In the genomic region with DNA sequence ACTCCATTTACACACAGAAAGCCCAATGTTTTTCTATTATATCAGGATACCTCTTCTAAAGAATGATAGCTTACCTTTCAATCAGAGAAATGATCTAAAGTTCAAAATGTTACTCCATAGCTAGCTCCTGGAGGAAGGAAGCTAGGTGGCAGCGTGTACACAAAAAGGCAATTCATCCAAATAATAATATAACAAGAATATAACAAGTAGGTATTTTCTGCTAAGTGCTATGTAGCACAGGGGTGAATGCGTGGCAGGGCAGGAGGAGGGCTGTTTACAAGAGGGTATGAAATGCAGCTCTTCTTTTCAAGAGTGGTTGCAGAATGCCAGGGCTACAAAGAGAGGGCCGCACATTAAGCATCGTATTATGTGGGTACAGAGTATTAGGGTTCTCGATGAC, we compare ENCODE assay signal across 8 cellular contexts. TPM values are rescaled to one million over a fixed set of nuclear protein-coding genes. Genes with fewer than 3 reads are reported as not detected.
A peak's percentile ranks its signal among the peaks of the same experiment; 100 is the strongest.
DNase-seq lines count a peak whose midpoint lies in the region; ATAC-seq and TF ChIP-seq lines count a peak whose summit lies in the region.

No MANE protein-coding gene starts in this region.

- H3K4me1 ChIP-seq in BE2C (peaks cover 17% of the 10 kb centered on the region), left ventricle myocardium inferior (peaks cover 49% of the 10 kb centered on the region), spleen (peaks cover 0 to 46% (median 36%) of the 10 kb centered on the region in 6 donors)

- H3K27ac ChIP-seq in left ventricle myocardium inferior (replicated peaks): peak overlapping the region; percentile 95
- peak overlapping the region; percentile 87 to 97 (median 93) for H3K27ac ChIP-seq in spleen

- 57 to 64% (median 61%) methylated on average over 5 of the region's 5 CpGs for WGBS in spleen, 5 donors

- H3K27ac Mint-ChIP-seq in activated CD8-positive, alpha-beta T cell treated with anti-CD3 and anti-CD28 coated beads for 36 hours: peak overlapping the region; percentile 93

- peak overlapping the region; percentile 92 for H3K4me3 Mint-ChIP-seq in activated CD8-positive, alpha-beta T cell treated with anti-CD3 and anti-CD28 coated beads for 36 hours

- TF ChIP-seq POLR2A in spleen (IDR thresholded peaks at IDR 0.05): no peak

- H3K36me3 ChIP-seq in BE2C (no peaks in the 10 kb centered on the region), left ventricle myocardium inferior (no peaks in the 10 kb centered on the region), spleen (no peaks in the 10 kb centered on the region)

- DNase-seq in BE2C (no peak), left ventricle myocardium inferior (no peak), spleen (no peak), DMS 273 treated with DMSO at 0.1 percent for 48 hours (lab: John Stamatoyannopoulos, UW) (no peak)
- DNase-seq in activated CD8-positive, alpha-beta T cell treated with anti-CD3 and anti-CD28 coated beads for 36 hours: peak; percentile 22
- DNase-seq in stimulated activated CD8-positive, alpha-beta memory T cell treated with anti-CD3 and anti-CD28 coated beads, Interleukin-4, amount 100 ng/mL, for 48 hours: no peak

- POLR2A ChIA-PET in activated CD8-positive, alpha-beta T cell treated with anti-CD3 and anti-CD28 coated beads for 36 hours (lab: Charles Lee): interaction anchor here (0.7 to 1.7 kb wide), 6 partner anchors 8 to 290 kb away, joined by 3 to 5 read pairs (median 3); no protein-coding TSS in a partner anchor

- H3K9me3 ChIP-seq in BE2C: no peaks in the 10 kb centered on the region
- H3K9me3 ChIP-seq in left ventricle myocardium inferior (replicated peaks): no peaks in the 10 kb centered on the region
- H3K9me3 ChIP-seq in spleen: no peaks in the 10 kb centered on the region

- peaks cover 14% of the 10 kb centered on the region for H3K36me3 Mint-ChIP-seq in activated CD8-positive, alpha-beta T cell treated with anti-CD3 and anti-CD28 coated beads for 36 hours (ENCODE audit: low read depth)

- peaks cover 39% of the 10 kb centered on the region for H3K4me1 Mint-ChIP-seq in activated CD8-positive, alpha-beta T cell treated with anti-CD3 and anti-CD28 coated beads for 36 hours (ENCODE audit: low read depth)

- ATAC-seq in HG02642 (IDR thresholded peaks at IDR 0.05; ENCODE audit: poor library complexity, unreplicated experiment): peak; percentile 3
- peak; percentile 1 for ATAC-seq in activated CD8-positive, alpha-beta T cell treated with anti-CD3 and anti-CD28 coated beads for 36 hours
- ATAC-seq in GM21526 (IDR thresholded peaks at IDR 0.05; ENCODE audit: low FRiP score, unreplicated experiment): no peak

- H3K27me3 ChIP-seq in BE2C (no peaks in the 10 kb centered on the region), left ventricle myocardium inferior (ENCODE audit: low read depth) (no peaks in the 10 kb centered on the region), spleen (replicated peaks in 1 of 7) (no peaks in the 10 kb centered on the region)

- H3K9me3 Mint-ChIP-seq in activated CD8-positive, alpha-beta T cell treated with anti-CD3 and anti-CD28 coated beads for 36 hours: no peaks in the 10 kb centered on the region

- H3K27me3 Mint-ChIP-seq in activated CD8-positive, alpha-beta T cell treated with anti-CD3 and anti-CD28 coated beads for 36 hours: no peaks in the 10 kb centered on the region

- TF ChIP-seq CTCF in BE2C (IDR thresholded peaks at IDR 0.05; ENCODE audit: low read depth, low read length) (no peak), left ventricle myocardium inferior (IDR thresholded peaks at IDR 0.05; ENCODE audit: borderline replicate concordance) (no peak), spleen (IDR thresholded peaks at IDR 0.05 in 8 of 11, conservative IDR thresholded peaks at IDR 0.05 in 3 of 11) (no peak)
- no peak for TF ChIP-seq CTCF in activated CD8-positive, alpha-beta T cell treated with anti-CD3 and anti-CD28 coated beads for 36 hours (IDR thresholded peaks at IDR 0.05)

- CTCF ChIA-PET in activated CD8-positive, alpha-beta T cell treated with anti-CD3 and anti-CD28 coated beads for 36 hours (lab: Charles Lee): interaction anchor here (0.6 to 3.1 kb wide), 10 partner anchors 9 to 300 kb away, joined by 3 to 24 read pairs (median 4); no protein-coding TSS in a partner anchor

- H3K4me3 ChIP-seq in BE2C (ENCODE audit: low read depth, low read length): peak overlapping the region; percentile 89
- peak overlapping the region; percentile 77 for H3K4me3 ChIP-seq in left ventricle myocardium inferior
- peak overlapping the region in 5 of 8 donors; percentile 79 to 91 (median 85) for H3K4me3 ChIP-seq in spleen

- intact Hi-C loops in activated CD8-positive, alpha-beta T cell treated with anti-CD3 and anti-CD28 coated beads for 36 hours (cut with micrococcal nuclease): no loop called here
- intact Hi-C loops in left ventricle myocardium inferior (cut with micrococcal nuclease): no loop called here
- intact Hi-C loops in spleen (cut with DNase I; ENCODE audit: low total_unique reads): no loop called here

RNA-seq across cellular contexts. Expression of gene SNAPC1, which starts 0.7 kb away (rescaled TPM):
- 13.5 TPM for polyA plus RNA-seq in BE2C (2012; ENCODE audit: insufficient read depth, insufficient read length, low read depth)
- total RNA-seq in activated CD8-positive, alpha-beta T cell treated with anti-CD3 and anti-CD28 coated beads for 36 hours: 10 to 100 TPM; 11.4 to 11.6 TPM
- total RNA-seq in left ventricle myocardium inferior (9.2 TPM), spleen (10 to 100 TPM in 1 of 7 donors, 1 to 10 TPM in 6; 4.8 to 12.2 (median 6.8) TPM)
- 1 to 10 TPM; 3.3 to 5.3 (median 5.2) TPM for polyA plus RNA-seq in spleen

RNA-seq across cellular contexts. Expression of gene SYT16, which starts 50.9 kb away (rescaled TPM):
- polyA plus RNA-seq in BE2C (2012; ENCODE audit: insufficient read depth, insufficient read length, low read depth): not detected
- under 1 TPM; 0.02 to 0.05 TPM for total RNA-seq in activated CD8-positive, alpha-beta T cell treated with anti-CD3 and anti-CD28 coated beads for 36 hours
- total RNA-seq in left ventricle myocardium inferior (not detected), spleen (under 1 TPM in 5 of 7 donors, not detected in 2; 0.05 to 0.57 (median 0.17) TPM)
- polyA plus RNA-seq in spleen: under 1 TPM; 0.02 to 0.03 (median 0.02) TPM
